17 cellular contexts compared by ENCODE assay signal in genomic region chr2:230230801-230231200, GRCh38. TPM values are rescaled to one million over a fixed set of nuclear protein-coding genes. Genes with fewer than 3 reads are reported as not detected.
DNase-seq lines count a peak whose midpoint lies in the region; ATAC-seq and TF ChIP-seq lines count a peak whose summit lies in the region.
"Had no signal": no experiment of that assay in that cellular context is flagged by ENCODE, and none has a peak within 500 bp of the region (broad histone marks: within the 10 kb centered on the region; RNA-seq: fewer than 3 reads in every experiment).

No MANE protein-coding gene starts in this region.

- no peaks in the 10 kb centered on the region; the same call in 1 of the 2 replicates for H3K36me3 ChIP-seq in OCI-LY7 (ENCODE audit: insufficient read depth, low read length)

- peaks cover 67% of the 10 kb centered on the region for H3K4me1 Mint-ChIP-seq in activated naive CD4-positive, alpha-beta T cell treated with anti-CD3 and anti-CD28 coated beads for 36 hours (ENCODE audit: low read depth)
- peaks cover 77% of the 10 kb centered on the region for H3K4me1 Mint-ChIP-seq in activated naive CD8-positive, alpha-beta T cell treated with anti-CD3 and anti-CD28 coated beads, Interleukin-2, amount 50 U/mL, for 24 hours
- peaks cover 54 to 69% of the 10 kb centered on the region in 2 donors for H3K4me1 Mint-ChIP-seq in natural killer cell treated with Interleukin-12 subunit alpha and Interleukin-12 subunit beta and Interleukin-15 and Interleukin-18, amount 100 ng/mL, for 72 hours (ENCODE audit: low read depth in 2 of 2)
- no peaks in the 10 kb centered on the region for H3K4me1 Mint-ChIP-seq in type B pancreatic cell (ENCODE audit: unreplicated experiment)

- H3K4me1 ChIP-seq in OCI-LY7 (ENCODE audit: insufficient read depth, low read length, poor library complexity, severe bottlenecking) = peaks cover 18% of the 10 kb centered on the region
- H3K4me1 ChIP-seq: Caco-2 had no signal

- TF ChIP-seq CTCF in OCI-LY7 (conservative IDR thresholded peaks at IDR 0.05; ENCODE audit: low read length) (no peak), type B pancreatic cell (conservative IDR thresholded peaks at IDR 0.05) (no peak)

- H3K27me3 Mint-ChIP-seq in activated naive CD4-positive, alpha-beta T cell treated with anti-CD3 and anti-CD28 coated beads for 36 hours (ENCODE audit: low read depth) = no peaks in the 10 kb centered on the region
- H3K27me3 Mint-ChIP-seq in activated naive CD8-positive, alpha-beta T cell treated with anti-CD3 and anti-CD28 coated beads, Interleukin-2, amount 50 U/mL, for 24 hours = no peaks in the 10 kb centered on the region
- no peaks in the 10 kb centered on the region for H3K27me3 Mint-ChIP-seq in natural killer cell treated with Interleukin-12 subunit alpha and Interleukin-12 subunit beta and Interleukin-15 and Interleukin-18, amount 100 ng/mL, for 72 hours
- no peaks in the 10 kb centered on the region for H3K27me3 Mint-ChIP-seq in type B pancreatic cell

- H3K27ac ChIP-seq in OCI-LY7 (ENCODE audit: low read depth, low read length, poor library complexity, severe bottlenecking) = no peak overlapping the region

- POLR2A ChIA-PET in OCI-LY7 (lab: Charles Lee) = no interaction called here

- intact Hi-C loops in activated naive CD4-positive, alpha-beta T cell treated with anti-CD3 and anti-CD28 coated beads for 36 hours (cut with micrococcal nuclease) = no loop called here
- intact Hi-C loops in OCI-LY7 (cut with micrococcal nuclease; ENCODE audit: unreplicated experiment) = no loop called here

- H2AFZ ChIP-seq in OCI-LY7 (ENCODE audit: low read length) = no peak overlapping the region

- peaks cover 15% of the 10 kb centered on the region for H3K9me3 Mint-ChIP-seq in activated naive CD4-positive, alpha-beta T cell treated with anti-CD3 and anti-CD28 coated beads for 36 hours
- H3K9me3 Mint-ChIP-seq in activated naive CD8-positive, alpha-beta T cell treated with anti-CD3 and anti-CD28 coated beads, Interleukin-2, amount 50 U/mL, for 24 hours = peaks cover 11% of the 10 kb centered on the region
- H3K9me3 Mint-ChIP-seq in natural killer cell treated with Interleukin-12 subunit alpha and Interleukin-12 subunit beta and Interleukin-15 and Interleukin-18, amount 100 ng/mL, for 72 hours = peaks cover 10% of the 10 kb centered on the region
- H3K9me3 Mint-ChIP-seq in type B pancreatic cell = no peaks in the 10 kb centered on the region

- DNase-seq in activated naive CD4-positive, alpha-beta T cell treated with anti-CD3 and anti-CD28 coated beads for 36 hours = no peak
- DNase-seq in activated naive CD4-positive, alpha-beta T cell treated with Interleukin-2 at 50 U/mL for 16 hours = no peak
- DNase-seq in OCI-LY7 (ENCODE audit: low spot score) (peak; percentile 18), type B pancreatic cell (ENCODE audit: extremely low spot score, unreplicated experiment) (no peak), NCI-H524 treated with DMSO at 0.1 percent for 48 hours (lab: John Stamatoyannopoulos, UW) (no peak)
- no peak for DNase-seq in activated naive CD8-positive, alpha-beta T cell treated with anti-CD3 and anti-CD28 coated beads, Interleukin-2, amount 50 U/mL, for 24 hours
- DNase-seq in natural killer cell treated with Interleukin-12 subunit alpha and Interleukin-12 subunit beta and Interleukin-15 and Interleukin-18, amount 100 ng/mL, for 72 hours (ENCODE audit: low spot score) = no peak
- DNase-seq: activated CD4-positive, alpha-beta T cell treated with anti-CD3 and anti-CD28 coated beads, Interleukin-2, amount 50 U/mL, for 1 hour; activated gamma-delta T cell treated with Interleukin-2 at 50 U/mL for 16 hours; Caco-2; effector CD8-positive, alpha-beta T cell; KG1; NCI-H1105; retina; SHP77 treated with DMSO at 0.1 percent for 48 hours; substantia nigra had no signal

- H3K36me3 Mint-ChIP-seq in activated naive CD4-positive, alpha-beta T cell treated with anti-CD3 and anti-CD28 coated beads for 36 hours (ENCODE audit: low read depth) = peaks cover 45% of the 10 kb centered on the region
- H3K36me3 Mint-ChIP-seq in activated naive CD8-positive, alpha-beta T cell treated with anti-CD3 and anti-CD28 coated beads, Interleukin-2, amount 50 U/mL, for 24 hours (ENCODE audit: low read depth) = peaks cover 61% of the 10 kb centered on the region
- peaks cover 27% of the 10 kb centered on the region for H3K36me3 Mint-ChIP-seq in natural killer cell treated with Interleukin-12 subunit alpha and Interleukin-12 subunit beta and Interleukin-15 and Interleukin-18, amount 100 ng/mL, for 72 hours
- no peaks in the 10 kb centered on the region for H3K36me3 Mint-ChIP-seq in type B pancreatic cell

- no peak overlapping the region for H3K4me3 ChIP-seq in OCI-LY7 (ENCODE audit: low read depth, low read length, poor library complexity, severe bottlenecking)

- H4K20me1 ChIP-seq in OCI-LY7 (ENCODE audit: insufficient read depth, low read length) = no peaks in the 10 kb centered on the region

- H3K27ac Mint-ChIP-seq in activated naive CD4-positive, alpha-beta T cell treated with anti-CD3 and anti-CD28 coated beads for 36 hours = peak overlapping the region; percentile 1
- peak overlapping the region; percentile 74 for H3K27ac Mint-ChIP-seq in activated naive CD8-positive, alpha-beta T cell treated with anti-CD3 and anti-CD28 coated beads, Interleukin-2, amount 50 U/mL, for 24 hours
- peak overlapping the region; percentile 9 to 40 for H3K27ac Mint-ChIP-seq in natural killer cell treated with Interleukin-12 subunit alpha and Interleukin-12 subunit beta and Interleukin-15 and Interleukin-18, amount 100 ng/mL, for 72 hours
- no peak overlapping the region for H3K27ac Mint-ChIP-seq in type B pancreatic cell

- no peaks in the 10 kb centered on the region for H3K79me2 ChIP-seq in OCI-LY7 (ENCODE audit: insufficient read depth, low read depth, low read length)

- peaks cover 34% of the 10 kb centered on the region for H3K9me3 ChIP-seq in OCI-LY7 (ENCODE audit: low read length)
- H3K9me3 ChIP-seq: Caco-2 had no signal

- CTCF ChIA-PET in activated naive CD4-positive, alpha-beta T cell treated with anti-CD3 and anti-CD28 coated beads for 36 hours (lab: Charles Lee) = interaction anchor here (0.6 kb wide), 1 partner anchor 809 kb away, joined by 3 read pairs; no protein-coding TSS in a partner anchor
- CTCF ChIA-PET in OCI-LY7 (lab: Charles Lee; ENCODE audit: unreplicated experiment) = no interaction called here

- ATAC-seq in activated naive CD8-positive, alpha-beta T cell treated with anti-CD3 and anti-CD28 coated beads, Interleukin-2, amount 50 U/mL, for 24 hours = no peak
- no peak for ATAC-seq in natural killer cell treated with Interleukin-12 subunit alpha and Interleukin-12 subunit beta and Interleukin-15 and Interleukin-18, amount 100 ng/mL, for 72 hours
- no peak for ATAC-seq in HG02623 (IDR thresholded peaks at IDR 0.05; ENCODE audit: unreplicated experiment)

- no peaks in the 10 kb centered on the region for H3K9me2 ChIP-seq in OCI-LY7 (ENCODE audit: insufficient read depth, low read length)

- H3K4me2 ChIP-seq in OCI-LY7 (ENCODE audit: low read length) = no peak overlapping the region

- BruUV-seq in OCI-LY7 (replicated peaks; lab: Mats Ljungman, UMichigan) = no TSS peak

- peak overlapping the region; percentile 40 for H3K4me3 Mint-ChIP-seq in activated naive CD4-positive, alpha-beta T cell treated with anti-CD3 and anti-CD28 coated beads for 36 hours
- peak overlapping the region; percentile 92 for H3K4me3 Mint-ChIP-seq in activated naive CD8-positive, alpha-beta T cell treated with anti-CD3 and anti-CD28 coated beads, Interleukin-2, amount 50 U/mL, for 24 hours
- H3K4me3 Mint-ChIP-seq in natural killer cell treated with Interleukin-12 subunit alpha and Interleukin-12 subunit beta and Interleukin-15 and Interleukin-18, amount 100 ng/mL, for 72 hours = peak overlapping the region; percentile 55
- no peak overlapping the region for H3K4me3 Mint-ChIP-seq in type B pancreatic cell

RNA-seq across cellular contexts. Expression of gene SP140, which starts 5.3 kb away (rescaled TPM):
- 10 to 100 TPM; 95.1 to 98.8 TPM for total RNA-seq in activated naive CD4-positive, alpha-beta T cell treated with anti-CD3 and anti-CD28 coated beads for 36 hours
- 4.3 and 4.8 TPM in 2 replicates for total RNA-seq in OCI-LY7 (2014; rRNA removed; shearing (Covaris generic))
- total RNA-seq in OCI-LY7 (2022) (4.4 and 6.4 TPM in 2 replicates), type B pancreatic cell (ENCODE audit: low replicate concordance) (0.97 and 1.00 TPM in 2 replicates)
- total RNA-seq in natural killer cell treated with Interleukin-12 subunit alpha and Interleukin-12 subunit beta and Interleukin-15 and Interleukin-18, amount 100 ng/mL, for 72 hours = 10 to 100 TPM; 55.3 to 67.9 TPM
- total RNA-seq: Caco-2 had no signal

RNA-seq across cellular contexts. Expression of gene SP110, which starts 11.0 kb away (rescaled TPM):
- 10 to 100 TPM; 85.3 to 88.8 TPM for total RNA-seq in activated naive CD4-positive, alpha-beta T cell treated with anti-CD3 and anti-CD28 coated beads for 36 hours
- total RNA-seq in OCI-LY7 (2014; rRNA removed; shearing (Covaris generic)) = 15.7 and 15.8 TPM in 2 replicates
- 9.3 and 13.3 TPM in 2 replicates for total RNA-seq in OCI-LY7 (2022)
- 10 to 100 TPM; 71.5 to 85.8 TPM for total RNA-seq in natural killer cell treated with Interleukin-12 subunit alpha and Interleukin-12 subunit beta and Interleukin-15 and Interleukin-18, amount 100 ng/mL, for 72 hours
- 8.6 and 15.4 TPM in 2 replicates for total RNA-seq in type B pancreatic cell (ENCODE audit: low replicate concordance)

Comparison
In these comparisons a context has a peak if more than half of its experiments do, and no peak if none do; other contexts are left out.
1. RNA of gene SP140, which starts 5.3 kb away (total RNA-seq): 95.1 to 98.8 TPM in activated naive CD4-positive, alpha-beta T cell treated with anti-CD3 and anti-CD28 coated beads for 36 hours and 55.3 to 67.9 TPM in natural killer cell treated with Interleukin-12 subunit alpha and Interleukin-12 subunit beta and Interleukin-15 and Interleukin-18, amount 100 ng/mL, for 72 hours; 4.3 to 6.4 TPM in OCI-LY7 and 0.97 to 1.00 TPM in type B pancreatic cell; every median in the first group is over 4 times any median in the second.